23 cellular contexts compared by ENCODE assay signal in genomic region chr11:67470337-67471002, GRCh38. TPM values are rescaled to one million over a fixed set of nuclear protein-coding genes. Genes with fewer than 3 reads are reported as not detected.
DNase-seq lines count a peak whose midpoint lies in the region; ATAC-seq, FAIRE-seq and TF ChIP-seq lines count a peak whose summit lies in the region.
"Had no signal": no experiment of that assay in that cellular context is flagged by ENCODE, and none has a peak within 500 bp of the region (broad histone marks: within the 10 kb centered on the region; RNA-seq: fewer than 3 reads in every experiment).

No MANE protein-coding gene starts in this region.

- TF ChIP-seq EP300 in H1 (IDR thresholded peaks at IDR 0.05; ENCODE audit: borderline replicate concordance in 1 of 2, low read depth in 2 of 2, low read length in 2 of 2), result no peak

- H3K79me1 ChIP-seq in H1 (ENCODE audit: low read depth, low read length), result no peaks in the 10 kb centered on the region; the same call in 1 of the 2 replicates

- H3K9me3 Mint-ChIP-seq in activated naive CD4-positive, alpha-beta T cell treated with anti-CD3 and anti-CD28 coated beads for 36 hours, result no peaks in the 10 kb centered on the region
- H3K9me3 Mint-ChIP-seq in stimulated activated memory B cell treated with anti-CD40 and anti-IgM and Interleukin-4, amounts not matched to agents 10 μg/mL and 1 μg/mL and 100 μg/mL, for 72 hours, result no peaks in the 10 kb centered on the region
- H3K9me3 Mint-ChIP-seq: GM23338 had no signal

- H3K4me1 ChIP-seq in OCI-LY7 (ENCODE audit: insufficient read depth, low read length, poor library complexity, severe bottlenecking) (peaks cover 45% of the 10 kb centered on the region), H1 (replicated peaks in 1 of 4; ENCODE audit: control insufficient read depth in 3 of 4, insufficient read depth in 4 of 4, low read length in 3 of 4) (peaks cover 0 to 9% (median 3%) of the 10 kb centered on the region in 4 experiments; a peak in 5 of 7 replicates)
- H3K4me1 ChIP-seq: foreskin keratinocyte had no signal

- no peaks in the 10 kb centered on the region for H3K9me2 ChIP-seq in OCI-LY7 (ENCODE audit: insufficient read depth, low read length)

- H3K23ac ChIP-seq in H1 (ENCODE audit: insufficient read length), result no peak overlapping the region

- no peak overlapping the region for H4K91ac ChIP-seq in H1 (replicated peaks; ENCODE audit: insufficient read length, low read length)

- no peak for ATAC-seq in stimulated activated memory B cell treated with anti-CD40 and anti-IgM and Interleukin-4, amounts not matched to agents 10 μg/mL and 1 μg/mL and 100 μg/mL, for 72 hours
- ATAC-seq in GM21423 (IDR thresholded peaks at IDR 0.05; ENCODE audit: unreplicated experiment), result no peak
- ATAC-seq: foreskin keratinocyte, GM23338, left lung, Right ventricle myocardium inferior had no signal

- H2BK5ac ChIP-seq in H1 (ENCODE audit: low read depth, low read length), result no peak overlapping the region

- no peak overlapping the region for H2BK20ac ChIP-seq in H1 (ENCODE audit: low read length)

- TF ChIP-seq CTCF in OCI-LY7 (conservative IDR thresholded peaks at IDR 0.05; ENCODE audit: low read length) (no peak), H1 (IDR thresholded peaks at IDR 0.05; ENCODE audit: control extremely low read depth in 1 of 3, insufficient read depth in 1 of 3, low read depth in 1 of 3, low read length in 3 of 3) (no peak)

- peaks cover 2% of the 10 kb centered on the region for H3K36me3 Mint-ChIP-seq in activated naive CD4-positive, alpha-beta T cell treated with anti-CD3 and anti-CD28 coated beads for 36 hours (ENCODE audit: low read depth)
- H3K36me3 Mint-ChIP-seq in stimulated activated memory B cell treated with anti-CD40 and anti-IgM and Interleukin-4, amounts not matched to agents 10 μg/mL and 1 μg/mL and 100 μg/mL, for 72 hours, result peaks cover 1% of the 10 kb centered on the region

- H3K36me3 ChIP-seq in OCI-LY7 (ENCODE audit: insufficient read depth, low read length), result no peaks in the 10 kb centered on the region
- H3K36me3 ChIP-seq in H1 (ENCODE audit: control insufficient read depth in 2 of 4, insufficient read depth in 4 of 4, low read length in 3 of 4), result no peaks in the 10 kb centered on the region
- H3K36me3 ChIP-seq: left lung had no signal

- H3K4me3 Mint-ChIP-seq in activated naive CD4-positive, alpha-beta T cell treated with anti-CD3 and anti-CD28 coated beads for 36 hours, result peak overlapping the region; percentile 75
- peak overlapping the region; percentile 94 for H3K4me3 Mint-ChIP-seq in stimulated activated memory B cell treated with anti-CD40 and anti-IgM and Interleukin-4, amounts not matched to agents 10 μg/mL and 1 μg/mL and 100 μg/mL, for 72 hours

- TF ChIP-seq POLR2A in H1 (IDR thresholded peaks at IDR 0.05; ENCODE audit: control extremely low read depth in 1 of 2, low read depth in 2 of 2, low read length in 2 of 2), result no peak

- no peak overlapping the region for H2BK120ac ChIP-seq in H1 (replicated peaks; ENCODE audit: low read depth, low read length)

- no peaks in the 10 kb centered on the region; the same call in 1 of the 2 replicates for H3K23me2 ChIP-seq in H1 (ENCODE audit: low read depth, low read length)

- H3K9me3 ChIP-seq in OCI-LY7 (ENCODE audit: low read length), result no peaks in the 10 kb centered on the region
- H3K9me3 ChIP-seq in H1 (ENCODE audit: insufficient read depth in 2 of 2, low read depth in 1 of 2, low read length in 1 of 2), result no peaks in the 10 kb centered on the region
- H3K9me3 ChIP-seq: left lung, spleen had no signal

- H3K27ac ChIP-seq in OCI-LY7 (ENCODE audit: low read depth, low read length, poor library complexity, severe bottlenecking), result no peak overlapping the region
- no peak overlapping the region for H3K27ac ChIP-seq in H1 (ENCODE audit: low read depth, low read length)

- H2AFZ ChIP-seq in OCI-LY7 (ENCODE audit: low read length), result no peak overlapping the region
- no peak overlapping the region for H2AFZ ChIP-seq in H1 (ENCODE audit: low read length)

- FAIRE-seq in H1 (lab: Jason Lieb, UNC), result no peak
- FAIRE-seq: G401.6 had no signal

- H3K27me3 ChIP-seq in H1 (replicated peaks in 1 of 4; ENCODE audit: control insufficient read depth in 3 of 4, extremely low read depth in 1 of 4, insufficient read depth in 3 of 4, low read length in 3 of 4), result no peaks in the 10 kb centered on the region
- H3K27me3 ChIP-seq: foreskin keratinocyte, left lung, spleen had no signal

- no peak overlapping the region for H4K5ac ChIP-seq in H1 (ENCODE audit: insufficient read length, low read depth, low read length)

- H4K20me1 ChIP-seq in OCI-LY7 (ENCODE audit: insufficient read depth, low read length) (no peaks in the 10 kb centered on the region), H1 (replicated peaks in 1 of 2; ENCODE audit: control insufficient read depth in 1 of 2, insufficient read depth in 2 of 2, low read length in 2 of 2) (peaks cover 0 to 3% of the 10 kb centered on the region in 2 experiments)

- H3K4me1 Mint-ChIP-seq in activated naive CD4-positive, alpha-beta T cell treated with anti-CD3 and anti-CD28 coated beads for 36 hours (ENCODE audit: low read depth), result peaks cover 28% of the 10 kb centered on the region
- peaks cover 57% of the 10 kb centered on the region for H3K4me1 Mint-ChIP-seq in stimulated activated memory B cell treated with anti-CD40 and anti-IgM and Interleukin-4, amounts not matched to agents 10 μg/mL and 1 μg/mL and 100 μg/mL, for 72 hours

- H3K4ac ChIP-seq in H1 (replicated peaks; ENCODE audit: insufficient read length, low read depth, low read length), result no peak overlapping the region

- H3K14ac ChIP-seq in H1 (ENCODE audit: insufficient read length), result no peak overlapping the region

- H3K27me3 Mint-ChIP-seq in activated naive CD4-positive, alpha-beta T cell treated with anti-CD3 and anti-CD28 coated beads for 36 hours (ENCODE audit: low read depth), result no peaks in the 10 kb centered on the region
- H3K27me3 Mint-ChIP-seq in stimulated activated memory B cell treated with anti-CD40 and anti-IgM and Interleukin-4, amounts not matched to agents 10 μg/mL and 1 μg/mL and 100 μg/mL, for 72 hours, result no peaks in the 10 kb centered on the region

- no peak overlapping the region for H2AK5ac ChIP-seq in H1 (ENCODE audit: low read depth, low read length)

- H3K9ac ChIP-seq in H1 (replicated peaks in 1 of 4; ENCODE audit: extremely low read depth in 1 of 4, low read depth in 3 of 4, low read length in 3 of 4), result no peak overlapping the region

- intact Hi-C loops in activated naive CD4-positive, alpha-beta T cell treated with anti-CD3 and anti-CD28 coated beads for 36 hours (cut with micrococcal nuclease), result no loop called here
- intact Hi-C loops in OCI-LY7 (cut with micrococcal nuclease; ENCODE audit: unreplicated experiment), result no loop called here

- CTCF ChIA-PET in activated naive CD4-positive, alpha-beta T cell treated with anti-CD3 and anti-CD28 coated beads for 36 hours (lab: Charles Lee), result interaction anchor here (0.9 to 1.8 kb wide), 2 partner anchors 14 to 66 kb away, joined by 3 to 6 read pairs; no protein-coding TSS in a partner anchor
- CTCF ChIA-PET in OCI-LY7 (lab: Charles Lee; ENCODE audit: unreplicated experiment), result no interaction called here
- CTCF ChIA-PET in H1 (lab: Charles Lee; ENCODE audit: partially characterized antibody), result interaction anchor here (0.9 to 1.6 kb wide), 4 partner anchors 11 to 125 kb away, joined by 3 to 7 read pairs (median 4); partner anchors contain the start of gene PPP1CA

- POLR2A ChIA-PET in OCI-LY7 (lab: Charles Lee), result interaction anchor here (0.6 to 4.2 kb wide), 5 partner anchors 12 to 230 kb away, joined by 3 to 13 read pairs (median 4); partner anchors contain the start of gene AIP
- POLR2A ChIA-PET in H1 (lab: Charles Lee; ENCODE audit: partially characterized antibody), result interaction anchor here (0.9 to 4.6 kb wide), 9 partner anchors 9 to 69 kb away, joined by 3 to 36 read pairs (median 4); partner anchors contain the start of genes AIP, PPP1CA, PTPRCAP and RPS6KB2

- H2BK12ac ChIP-seq in H1 (ENCODE audit: low read depth, low read length), result 0 out of 2 replicates have a peak overlapping the region, but pooled peaks have one; percentile 68

- BruUV-seq in OCI-LY7 (replicated peaks; lab: Mats Ljungman, UMichigan), result no TSS peak

- H2BK15ac ChIP-seq in H1 (ENCODE audit: low read length), result no peak overlapping the region

- H3K4me2 ChIP-seq in OCI-LY7 (ENCODE audit: low read length) (0 out of 2 replicates have a peak overlapping the region, but pooled peaks have one; percentile 13), H1 (ENCODE audit: insufficient read depth in 1 of 2, low read depth in 2 of 2, low read length in 2 of 2) (no peak overlapping the region)

- no peak overlapping the region for H3K4me3 ChIP-seq in OCI-LY7 (ENCODE audit: low read depth, low read length, poor library complexity, severe bottlenecking)
- H3K4me3 ChIP-seq in H1 (ENCODE audit: extremely low read depth in 1 of 4, insufficient read depth in 2 of 4, low read depth in 3 of 4, low read length in 4 of 4), result no peak overlapping the region

- TF ChIP-seq RAD21 in H1 (IDR thresholded peaks at IDR 0.05 in 1 of 2, conservative IDR thresholded peaks at IDR 0.05 in 1 of 2; ENCODE audit: low read depth in 2 of 2, low read length in 2 of 2), result no peak

- no peak for DNase-seq in activated naive CD4-positive, alpha-beta T cell treated with anti-CD3 and anti-CD28 coated beads for 36 hours
- no peak for DNase-seq in activated naive CD4-positive, alpha-beta T cell treated with anti-CD3 and anti-CD28 coated beads, Interleukin-2, amount 50 U/mL, for 16 hours
- DNase-seq in OCI-LY7 (ENCODE audit: low spot score) (no peak), H1 (ENCODE audit: low read depth in 1 of 2, low spot score in 2 of 2) (no peak), AML-193 (lab: John Stamatoyannopoulos, UW) (no peak), NAMALWA (ENCODE audit: low spot score) (no peak)
- DNase-seq: activated CD4-positive, CD25-positive, alpha-beta regulatory T cell; foreskin keratinocyte; Karpas-422; left lung; NCI-H1436; NCI-H2227 treated with DMSO at 0.1 percent for 48 hours; posterior cingulate gyrus; spleen; stimulated activated naive CD4-positive, alpha-beta T cell treated with Interleukin-2 at 50 U/mL for 16 hours had no signal

- peak overlapping the region; percentile 86 for H3K27ac Mint-ChIP-seq in activated naive CD4-positive, alpha-beta T cell treated with anti-CD3 and anti-CD28 coated beads for 36 hours
- H3K27ac Mint-ChIP-seq in stimulated activated memory B cell treated with anti-CD40 and anti-IgM and Interleukin-4, amounts not matched to agents 10 μg/mL and 1 μg/mL and 100 μg/mL, for 72 hours, result peak overlapping the region; percentile 95
- H3K27ac Mint-ChIP-seq: GM23338 had no signal

- H3K79me2 ChIP-seq in OCI-LY7 (ENCODE audit: insufficient read depth, low read depth, low read length), result peaks cover 16% of the 10 kb centered on the region; the same call in 1 of the 2 replicates
- H3K79me2 ChIP-seq in H1 (ENCODE audit: control insufficient read depth in 1 of 2, insufficient read depth in 2 of 2, low read length in 2 of 2), result no peaks in the 10 kb centered on the region

- H4K8ac ChIP-seq in H1 (ENCODE audit: extremely low read depth, insufficient read depth, low read length), result no peak overlapping the region

- WGBS in H1 (ENCODE audit: extremely low coverage in 1 of 2, insufficient coverage in 1 of 2, insufficient read length in 1 of 2, insufficient replicate concordance in 2 of 2, low coverage in 1 of 2, low lambda C conversion rate in 2 of 2, missing lambda C conversion rate in 1 of 2), 2 experiments, result 86% methylated on average over 8 of the region's 8 CpGs; no CpG with 5 or more reads in 1 of the 2 experiments

- no peak overlapping the region for H3K56ac ChIP-seq in H1 (replicated peaks; ENCODE audit: insufficient read length, low read depth, low read length)

- no peak overlapping the region for H3K18ac ChIP-seq in H1 (ENCODE audit: extremely low read depth, low read length)

RNA-seq across cellular contexts. Expression of gene TMEM134, which starts 1.4 kb away (rescaled TPM):
- total RNA-seq in activated naive CD4-positive, alpha-beta T cell treated with anti-CD3 and anti-CD28 coated beads for 36 hours, result 10 to 100 TPM; 52.6 to 56.1 TPM
- 26.8 and 38.8 TPM in 2 replicates for total RNA-seq in OCI-LY7 (2014; rRNA removed; shearing (Covaris generic))
- total RNA-seq in OCI-LY7 (2022), result 76.9 and 86.9 TPM in 2 replicates
- total RNA-seq in H1 (2021; fragmentation: NEBNext Ultra II Directional; extraction: Animal tissue kit (Norgen Biotek cat#: 25700)), result 32.4 and 33.5 TPM in 2 replicates
- polyA plus RNA-seq in H1 (2011; rRNA removed), result 229 and 268 TPM in 2 replicates
- polyA plus RNA-seq in H1 (2011; cell fraction: cytosol; rRNA removed), result 137 TPM
- polyA plus RNA-seq in H1 (2011; cell fraction: nucleus; rRNA removed), result 92.9 TPM
- 33.1 to 44.0 TPM (median 41.7 TPM) in 4 replicates for polyA plus RNA-seq in H1 (2012, experiment 1 of 2)
- polyA plus RNA-seq in H1 (2012, experiment 2 of 2), result 29.0 TPM
- polyA plus RNA-seq in H1 (2013, experiment 1 of 2), result 35.4 TPM
- 38.9 TPM for polyA plus RNA-seq in H1 (2013, experiment 2 of 2)
- 3.5 and 4.4 TPM in 2 replicates for polyA minus RNA-seq in H1 (2011; rRNA and poly(A)+ RNA removed)
- 15.0 TPM for polyA minus RNA-seq in H1 (2011; cell fraction: cytosol; rRNA and poly(A)+ RNA removed)
- polyA minus RNA-seq in H1 (2011; cell fraction: nucleus; rRNA and poly(A)+ RNA removed), result 24.3 TPM

RNA-seq across cellular contexts. Expression of gene AIP, which starts 12.4 kb away (rescaled TPM):
- 100 to 1,000 TPM; 163 to 166 TPM for total RNA-seq in activated naive CD4-positive, alpha-beta T cell treated with anti-CD3 and anti-CD28 coated beads for 36 hours
- 123 and 125 TPM in 2 replicates for total RNA-seq in OCI-LY7 (2014; rRNA removed; shearing (Covaris generic))
- total RNA-seq in OCI-LY7 (2022), result 112 and 116 TPM in 2 replicates
- total RNA-seq in H1 (2021; fragmentation: NEBNext Ultra II Directional; extraction: Animal tissue kit (Norgen Biotek cat#: 25700)), result 28.8 and 29.8 TPM in 2 replicates
- 54.4 and 68.6 TPM in 2 replicates for polyA plus RNA-seq in H1 (2011; rRNA removed)
- 66.1 TPM for polyA plus RNA-seq in H1 (2011; cell fraction: cytosol; rRNA removed)
- 52.2 TPM for polyA plus RNA-seq in H1 (2011; cell fraction: nucleus; rRNA removed)
- polyA plus RNA-seq in H1 (2012, experiment 1 of 2), result 25.4 to 39.2 TPM (median 35.0 TPM) in 4 replicates
- 35.9 TPM for polyA plus RNA-seq in H1 (2012, experiment 2 of 2)
- 19.5 TPM for polyA plus RNA-seq in H1 (2013, experiment 1 of 2)
- polyA plus RNA-seq in H1 (2013, experiment 2 of 2), result 19.1 TPM
- polyA minus RNA-seq in H1 (2011; rRNA and poly(A)+ RNA removed), result 27.2 TPM in 2 replicates
- polyA minus RNA-seq in H1 (2011; cell fraction: cytosol; rRNA and poly(A)+ RNA removed), result 19.8 TPM
- polyA minus RNA-seq in H1 (2011; cell fraction: nucleus; rRNA and poly(A)+ RNA removed), result 17.7 TPM

RNA-seq across cellular contexts. Expression of gene CABP4, which starts 15.3 kb away (rescaled TPM):
- total RNA-seq in activated naive CD4-positive, alpha-beta T cell treated with anti-CD3 and anti-CD28 coated beads for 36 hours, result 1 to 10 TPM; 1.4 to 2.3 TPM
- total RNA-seq in OCI-LY7 (2014; rRNA removed; shearing (Covaris generic)), result 3.0 and 3.1 TPM in 2 replicates
- total RNA-seq in OCI-LY7 (2022), result 11.5 and 11.8 TPM in 2 replicates
- not detected in 2 replicates for total RNA-seq in H1 (2021; fragmentation: NEBNext Ultra II Directional; extraction: Animal tissue kit (Norgen Biotek cat#: 25700))
- polyA plus RNA-seq in H1 (2011; rRNA removed), result 0.03 TPM in 1 of 2 replicates, not detected in the other
- polyA plus RNA-seq in H1 (2011; cell fraction: cytosol; rRNA removed), result not detected
- 0.34 TPM for polyA plus RNA-seq in H1 (2011; cell fraction: nucleus; rRNA removed)
- polyA plus RNA-seq in H1 (2012, experiment 1 of 2), result not detected in 4 replicates
- not detected for polyA plus RNA-seq in H1 (2012, experiment 2 of 2)
- polyA plus RNA-seq in H1 (2013, experiment 1 of 2), result 0.06 TPM
- 0.09 TPM for polyA plus RNA-seq in H1 (2013, experiment 2 of 2)
- not detected in 2 replicates for polyA minus RNA-seq in H1 (2011; rRNA and poly(A)+ RNA removed)
- not detected for polyA minus RNA-seq in H1 (2011; cell fraction: cytosol; rRNA and poly(A)+ RNA removed)
- polyA minus RNA-seq in H1 (2011; cell fraction: nucleus; rRNA and poly(A)+ RNA removed), result not detected
- total RNA-seq: chondrocyte, foreskin keratinocyte had no signal
- polyA plus RNA-seq: foreskin keratinocyte, GM23338 had no signal

RNA-seq across cellular contexts. Expression of gene GPR152, which starts 17.9 kb away (rescaled TPM):
- total RNA-seq in activated naive CD4-positive, alpha-beta T cell treated with anti-CD3 and anti-CD28 coated beads for 36 hours, result not detected
- total RNA-seq in OCI-LY7 (2014; rRNA removed; shearing (Covaris generic)), result not detected in 2 replicates
- not detected in 2 replicates for total RNA-seq in OCI-LY7 (2022)
- not detected in 2 replicates for total RNA-seq in H1 (2021; fragmentation: NEBNext Ultra II Directional; extraction: Animal tissue kit (Norgen Biotek cat#: 25700))
- polyA plus RNA-seq in H1 (2011; rRNA removed), result not detected in 2 replicates
- not detected for polyA plus RNA-seq in H1 (2011; cell fraction: cytosol; rRNA removed)
- not detected for polyA plus RNA-seq in H1 (2011; cell fraction: nucleus; rRNA removed)
- not detected in 4 replicates for polyA plus RNA-seq in H1 (2012, experiment 1 of 2)
- not detected for polyA plus RNA-seq in H1 (2012, experiment 2 of 2)
- not detected for polyA plus RNA-seq in H1 (2013, experiment 1 of 2)
- polyA plus RNA-seq in H1 (2013, experiment 2 of 2), result not detected
- polyA minus RNA-seq in H1 (2011; rRNA and poly(A)+ RNA removed), result not detected in 2 replicates
- polyA minus RNA-seq in H1 (2011; cell fraction: cytosol; rRNA and poly(A)+ RNA removed), result not detected
- not detected for polyA minus RNA-seq in H1 (2011; cell fraction: nucleus; rRNA and poly(A)+ RNA removed)
- total RNA-seq: chondrocyte; foreskin keratinocyte; GM23338; left lung; Right ventricle myocardium inferior; spleen; T-helper 1 cell treated with Interleukin-12 subunit alpha and Interleukin-12 subunit beta and Interleukin-4 antibody, amounts not matched to agents 30 ng/mL and 1 ng/mL, for 36 hours; urinary bladder had no signal
- polyA plus RNA-seq: foreskin keratinocyte, GM23338, urinary bladder had no signal

RNA-seq across cellular contexts. Expression of gene CORO1B, which starts 27.2 kb away (rescaled TPM):
- 100 to 1,000 TPM; 298 to 305 TPM for total RNA-seq in activated naive CD4-positive, alpha-beta T cell treated with anti-CD3 and anti-CD28 coated beads for 36 hours
- total RNA-seq in OCI-LY7 (2014; rRNA removed; shearing (Covaris generic)), result 48.0 and 55.3 TPM in 2 replicates
- total RNA-seq in OCI-LY7 (2022), result 85.3 and 87.4 TPM in 2 replicates
- total RNA-seq in H1 (2021; fragmentation: NEBNext Ultra II Directional; extraction: Animal tissue kit (Norgen Biotek cat#: 25700)), result 77.1 and 84.3 TPM in 2 replicates
- 131 and 148 TPM in 2 replicates for polyA plus RNA-seq in H1 (2011; rRNA removed)
- polyA plus RNA-seq in H1 (2011; cell fraction: cytosol; rRNA removed), result 141 TPM
- 193 TPM for polyA plus RNA-seq in H1 (2011; cell fraction: nucleus; rRNA removed)
- polyA plus RNA-seq in H1 (2012, experiment 1 of 2), result 50.9 to 80.4 TPM (median 78.0 TPM) in 4 replicates
- 77.6 TPM for polyA plus RNA-seq in H1 (2012, experiment 2 of 2)
- polyA plus RNA-seq in H1 (2013, experiment 1 of 2), result 61.1 TPM
- polyA plus RNA-seq in H1 (2013, experiment 2 of 2), result 55.9 TPM
- 47.7 and 82.2 TPM in 2 replicates for polyA minus RNA-seq in H1 (2011; rRNA and poly(A)+ RNA removed)
- 51.7 TPM for polyA minus RNA-seq in H1 (2011; cell fraction: cytosol; rRNA and poly(A)+ RNA removed)
- 65.5 TPM for polyA minus RNA-seq in H1 (2011; cell fraction: nucleus; rRNA and poly(A)+ RNA removed)
